Comparison of ENCODE assay signal across 19 cellular contexts in genomic region chr5:140181525-140181924, GRCh38. TPM values are rescaled to one million over a fixed set of nuclear protein-coding genes. Genes with fewer than 3 reads are reported as not detected.
DNase-seq lines count a peak whose midpoint lies in the region; ATAC-seq and TF ChIP-seq lines count a peak whose summit lies in the region.
"Had no signal": no experiment of that assay in that cellular context is flagged by ENCODE, and none has a peak within 500 bp of the region (broad histone marks: within the 10 kb centered on the region; RNA-seq: fewer than 3 reads in every experiment).

No MANE protein-coding gene starts in this region.

- H3K4me1 ChIP-seq in heart right ventricle (peaks cover 18 to 84% (median 72%) of the 10 kb centered on the region in 9 donors), right atrium auricular region (peaks cover 0 to 69% of the 10 kb centered on the region in 2 donors), duodenal mucosa (ENCODE audit: control insufficient read depth in 1 of 2, insufficient read depth in 2 of 2, low read length in 2 of 2) (peaks cover 54 to 63% of the 10 kb centered on the region in 2 donors), upper lobe of right lung (peaks cover 66% of the 10 kb centered on the region)

- H3K36me3 Mint-ChIP-seq in nephron (ENCODE audit: low read depth), result no peaks in the 10 kb centered on the region
- H3K36me3 Mint-ChIP-seq in chondrocyte (ENCODE audit: low read depth), result no peaks in the 10 kb centered on the region
- H3K36me3 Mint-ChIP-seq in T-cell, result no peaks in the 10 kb centered on the region

- H3K27me3 Mint-ChIP-seq in nephron (ENCODE audit: low read depth), result no peaks in the 10 kb centered on the region
- no peaks in the 10 kb centered on the region for H3K27me3 Mint-ChIP-seq in chondrocyte (ENCODE audit: low read depth)
- H3K27me3 Mint-ChIP-seq in T-cell, result no peaks in the 10 kb centered on the region

- no peak overlapping the region for H3K4me3 ChIP-seq in heart right ventricle
- H3K4me3 ChIP-seq in right atrium auricular region, result no peak overlapping the region
- H3K4me3 ChIP-seq in duodenal mucosa (ENCODE audit: low read depth in 1 of 2, low read length in 2 of 2), result no peak overlapping the region
- H3K4me3 ChIP-seq in upper lobe of right lung, result no peak overlapping the region
- H3K4me3 ChIP-seq: BLaER1, MG63, smooth muscle cell had no signal

- H3K36me3 ChIP-seq in heart right ventricle (no peaks in the 10 kb centered on the region), right atrium auricular region (no peaks in the 10 kb centered on the region), duodenal mucosa (ENCODE audit: control insufficient read depth in 1 of 2, insufficient read depth in 2 of 2, low read length in 2 of 2) (no peaks in the 10 kb centered on the region), upper lobe of right lung (no peaks in the 10 kb centered on the region)
- H3K36me3 ChIP-seq: BLaER1, MG63 had no signal

- H3K27ac Mint-ChIP-seq in nephron (peak overlapping the region in 2 of 3 experiments; percentile 32 to 78), chondrocyte (ENCODE audit: unreplicated experiment) (no peak overlapping the region), T-cell (no peak overlapping the region)

- intact Hi-C loops in heart right ventricle (cut with DNase I) (loop anchor here in 6 of 10 donors (5.0 to 10.0 kb wide), 3 partner anchors 41 to 56 kb away; no protein-coding TSS in a partner anchor), upper lobe of right lung (cut with DNase I) (no loop called here)

- WGBS in heart right ventricle, 2 donors, result 94 to 95% methylated on average over 3 of the region's 3 CpGs

- POLR2A ChIA-PET in T-cell (lab: Charles Lee), result no interaction called here

- TF ChIP-seq CTCF in heart right ventricle (IDR thresholded peaks at IDR 0.05), result no peak
- TF ChIP-seq CTCF in right atrium auricular region (IDR thresholded peaks at IDR 0.05), result no peak
- no peak for TF ChIP-seq CTCF in nephron (IDR thresholded peaks at IDR 0.05; ENCODE audit: unreplicated experiment in 3 of 3)
- no peak for TF ChIP-seq CTCF in upper lobe of right lung (IDR thresholded peaks at IDR 0.05)
- TF ChIP-seq CTCF in chondrocyte (IDR thresholded peaks at IDR 0.05), result no peak

- H3K27me3 ChIP-seq in heart right ventricle (no peaks in the 10 kb centered on the region), right atrium auricular region (no peaks in the 10 kb centered on the region), duodenal mucosa (ENCODE audit: control insufficient read depth in 1 of 2, insufficient read depth in 2 of 2, low read length in 2 of 2) (no peaks in the 10 kb centered on the region), upper lobe of right lung (no peaks in the 10 kb centered on the region)
- H3K27me3 ChIP-seq: BLaER1, MG63 had no signal

- H3K9me3 ChIP-seq in heart right ventricle (no peaks in the 10 kb centered on the region), right atrium auricular region (no peaks in the 10 kb centered on the region), duodenal mucosa (ENCODE audit: control insufficient read depth in 1 of 2, low read length in 2 of 2) (no peaks in the 10 kb centered on the region), upper lobe of right lung (no peaks in the 10 kb centered on the region)
- H3K9me3 ChIP-seq: BLaER1, MG63 had no signal

- peaks cover 37% of the 10 kb centered on the region for H3K4me1 Mint-ChIP-seq in nephron
- H3K4me1 Mint-ChIP-seq in chondrocyte (ENCODE audit: low read depth), result peaks cover 20% of the 10 kb centered on the region
- no peaks in the 10 kb centered on the region for H3K4me1 Mint-ChIP-seq in T-cell

- no peak for DNase-seq in heart right ventricle
- no peak for DNase-seq in right atrium auricular region (ENCODE audit: low spot score)
- DNase-seq in upper lobe of right lung, result no peak
- DNase-seq in chondrocyte (ENCODE audit: low spot score), result no peak
- no peak for DNase-seq in T-cell
- no peak for DNase-seq in LoVo (ENCODE audit: low spot score)
- DNase-seq: activated CD4-positive, alpha-beta T cell treated with anti-CD3 and anti-CD28 coated beads, Interleukin-2, amount 50 U/mL, for 4 hours; activated naive CD4-positive, alpha-beta T cell treated with Interleukin-2 at 50 U/mL for 16 hours; GDM1; MG63; NCI-H1694 treated with DMSO at 0.1 percent for 48 hours; posterior cingulate gyrus; stimulated activated CD4-positive, alpha-beta T cell treated with anti-CD3 and anti-CD28 coated beads, Interleukin-4, amount 100 ng/mL, for 4 hours; T-helper 1 cell had no signal

- H3K9ac ChIP-seq in duodenal mucosa (ENCODE audit: low read depth in 1 of 2, low read length in 2 of 2), result no peak overlapping the region
- H3K9ac ChIP-seq: BLaER1 had no signal

- peak overlapping the region in 7 of 10 donors; percentile 28 to 83 (median 68) for H3K27ac ChIP-seq in heart right ventricle
- peak overlapping the region in 1 of 2 donors; percentile 82 for H3K27ac ChIP-seq in right atrium auricular region
- peak overlapping the region; percentile 58 for H3K27ac ChIP-seq in duodenal mucosa (ENCODE audit: low read depth, low read length)
- H3K27ac ChIP-seq in upper lobe of right lung, result peak overlapping the region; percentile 61
- H3K27ac ChIP-seq: BLaER1, VCaP had no signal

- CTCF ChIA-PET in T-cell (lab: Charles Lee), result no interaction called here

- no peak overlapping the region for H3K4me3 Mint-ChIP-seq in nephron
- no peak overlapping the region for H3K4me3 Mint-ChIP-seq in chondrocyte (ENCODE audit: unreplicated experiment)
- no peak overlapping the region for H3K4me3 Mint-ChIP-seq in T-cell

- no peaks in the 10 kb centered on the region for H3K9me3 Mint-ChIP-seq in nephron
- no peaks in the 10 kb centered on the region for H3K9me3 Mint-ChIP-seq in chondrocyte (ENCODE audit: low read depth)
- no peaks in the 10 kb centered on the region for H3K9me3 Mint-ChIP-seq in T-cell

- ATAC-seq in heart right ventricle (no peak), upper lobe of right lung (no peak), T-cell (replicated peaks in 1 of 4) (no peak)

RNA-seq across cellular contexts. Expression of gene CYSTM1, which starts 6.5 kb away (rescaled TPM):
- 100 to 1,000 TPM in 3 of 10 donors, 10 to 100 TPM in 7; 55.2 to 114 (median 95.3) TPM for total RNA-seq in heart right ventricle
- polyA plus RNA-seq in heart right ventricle, result 100 to 1,000 TPM in 1 of 2 donors, 10 to 100 TPM in 1; 45.0 to 217 TPM
- 100 to 1,000 TPM in 1 of 2 donors, 10 to 100 TPM in 1; 89.8 to 143 TPM for total RNA-seq in right atrium auricular region
- total RNA-seq in upper lobe of right lung, result 85.1 TPM
- 11.4 to 24.9 TPM (median 23.3 TPM) in 3 replicates for total RNA-seq in chondrocyte
- 1 to 10 TPM; 1.9 to 6.0 (median 5.0) TPM for total RNA-seq in T-cell

RNA-seq across cellular contexts. Expression of gene IGIP, which starts 55.8 kb away (rescaled TPM):
- total RNA-seq in heart right ventricle (10 to 100 TPM in 8 of 10 donors, 1 to 10 TPM in 2; 9.5 to 17.2 (median 13.0) TPM), right atrium auricular region (10 to 100 TPM; 13.7 to 13.8 TPM), upper lobe of right lung (17.3 TPM), chondrocyte (5.9 to 7.5 TPM (median 6.9 TPM) in 3 replicates), T-cell (10 to 100 TPM in 2 of 5 donors, 1 to 10 TPM in 3; 4.7 to 11.3 (median 9.7) TPM)
- polyA plus RNA-seq in heart right ventricle, result 10 to 100 TPM in 1 of 2 donors, 1 to 10 TPM in 1; 5.0 to 12.1 TPM

Comparison
In these comparisons a context has a peak if more than half of its experiments do, and no peak if none do; other contexts are left out.
1. H3K27ac Mint-ChIP-seq: peak in nephron (2 of 3); none in chondrocyte (single experiment) and T-cell (0 of 2).